10 cellular contexts compared by ENCODE assay signal in the genomic region with DNA sequence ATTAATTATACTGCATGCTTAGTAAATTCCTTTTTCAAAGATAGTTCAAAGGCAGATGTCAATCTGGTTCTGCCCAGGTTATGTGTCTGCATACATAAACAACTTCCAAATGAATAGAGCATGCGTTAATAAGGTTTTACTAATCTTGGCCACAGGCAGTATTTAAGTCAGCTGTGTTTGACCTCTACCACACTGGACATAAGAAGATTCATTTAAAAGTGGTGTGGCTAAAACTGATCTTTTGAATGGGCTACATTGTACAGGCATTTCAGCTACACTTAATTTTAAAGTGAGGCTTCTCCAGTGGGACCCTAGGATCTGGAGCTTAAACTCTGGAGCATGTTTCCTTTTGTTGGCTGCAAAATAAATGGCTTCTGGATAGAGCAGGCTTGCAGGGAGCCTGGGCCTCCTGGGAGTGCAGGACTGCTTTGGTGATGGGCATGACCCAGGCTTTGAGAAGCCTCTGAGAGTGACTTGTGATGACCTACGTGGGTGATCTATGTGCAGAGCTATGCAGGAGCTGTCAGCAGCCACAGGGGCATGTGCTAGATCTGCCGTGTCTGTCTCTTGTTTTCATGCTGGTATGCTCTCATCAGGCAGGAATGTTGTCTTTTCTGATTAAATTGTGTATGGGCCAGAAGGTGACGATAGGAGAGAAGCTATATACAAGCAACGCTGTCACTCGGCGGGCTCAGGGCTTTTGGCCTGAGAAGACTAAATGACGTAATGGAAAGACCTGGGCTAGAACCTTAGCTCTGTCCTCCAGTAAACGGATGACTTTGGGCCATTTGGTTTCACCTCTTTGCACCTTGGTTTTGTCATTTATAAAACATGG.
DNase-seq lines count a peak whose midpoint lies in the region; ATAC-seq lines count a peak whose summit lies in the region.
"Had no signal": no experiment of that assay in that cellular context is flagged by ENCODE, and none has a peak within 500 bp of the region (broad histone marks: within the 10 kb centered on the region; RNA-seq: fewer than 3 reads in every experiment).

No MANE protein-coding gene starts in this region.

- H3K4me3 ChIP-seq in SJSA1 = no peak overlapping the region

- peak overlapping the region; percentile 51 for H3K27ac ChIP-seq in SJSA1

- DNase-seq in EL = peak; percentile 99
- peak; percentile 95 to 96 for DNase-seq in SJSA1 (ENCODE audit: low read depth in 1 of 2, low spot score in 2 of 2)
- DNase-seq in fibroblast of the conjunctiva (ENCODE audit: low read depth) = peak; percentile 48
- DNase-seq in non-pigmented ciliary epithelial cell (ENCODE audit: low read depth) = peak; percentile 81
- DNase-seq in globus pallidus (ENCODE audit: low spot score) = no peak
- DNase-seq: activated T-cell treated with anti-CD3 and anti-CD28 coated beads, Interleukin-2, amount 50 U/mL, for 72 hours; SHP77 treated with DMSO at 0.1 percent for 48 hours had no signal

- H3K36me3 ChIP-seq in SJSA1 = no peaks in the 10 kb centered on the region

- peaks cover 24% of the 10 kb centered on the region for H3K4me1 ChIP-seq in SJSA1 (replicated peaks)

- ATAC-seq in HG03457 (IDR thresholded peaks at IDR 0.05; ENCODE audit: unreplicated experiment) = no peak
- no peak for ATAC-seq in GM21526 (IDR thresholded peaks at IDR 0.05; ENCODE audit: low FRiP score, unreplicated experiment)
- no peak for ATAC-seq in GM21786 (IDR thresholded peaks at IDR 0.05; ENCODE audit: unreplicated experiment)
- ATAC-seq: activated T-cell treated with anti-CD3 and anti-CD28 coated beads, Interleukin-2, amount 50 U/mL, for 72 hours had no signal

- no peaks in the 10 kb centered on the region for H3K27me3 ChIP-seq in SJSA1 (replicated peaks)

- H3K9me3 ChIP-seq in SJSA1 (replicated peaks) = no peaks in the 10 kb centered on the region
